In genomic region chr13:91955546-91956355, GRCh38 we compare ENCODE assay signal across 19 cellular contexts.
"Had no signal": no experiment of that assay in that cellular context is flagged by ENCODE, and none has a peak within 500 bp of the region (broad histone marks: within the 10 kb centered on the region; RNA-seq: fewer than 3 reads in every experiment).

No MANE protein-coding gene starts in this region.

- H3K27ac ChIP-seq: cardiac muscle cell, left lung, ovary, sigmoid colon, upper lobe of right lung, VCaP had no signal

- ATAC-seq: left lung, upper lobe of right lung had no signal

- H3K36me3 Mint-ChIP-seq: activated naive CD8-positive, alpha-beta T cell treated with anti-CD3 and anti-CD28 coated beads for 36 hours had no signal

- H3K9me3 ChIP-seq: ovary, sigmoid colon, upper lobe of right lung had no signal

- H3K9me3 Mint-ChIP-seq: activated naive CD8-positive, alpha-beta T cell treated with anti-CD3 and anti-CD28 coated beads for 36 hours; neural crest cell had no signal

- H3K4me3 ChIP-seq: cardiac muscle cell, left lung, ovary, sigmoid colon, upper lobe of right lung had no signal

- DNase-seq: activated CD4-positive, alpha-beta T cell treated with anti-CD3 and anti-CD28 coated beads, Interleukin-2, amount 50 U/mL, for 4 hours; activated naive CD8-positive, alpha-beta T cell treated with anti-CD3 and anti-CD28 coated beads for 36 hours; activated T-cell treated with anti-CD3 and anti-CD28 coated beads for 4 hours; amniotic stem cell; erythroblast; foreskin melanocyte; glutamatergic neuron; hippocampal formation; left lung; mammary epithelial cell; ovary; sigmoid colon; stimulated activated naive CD4-positive, alpha-beta T cell; SW 1271; T-helper 2 cell; upper lobe of right lung had no signal

- H3K27ac Mint-ChIP-seq: activated naive CD8-positive, alpha-beta T cell treated with anti-CD3 and anti-CD28 coated beads for 36 hours had no signal

- H3K27me3 ChIP-seq: cardiac muscle cell, left lung, ovary, sigmoid colon, upper lobe of right lung had no signal

- H3K4me1 Mint-ChIP-seq: activated naive CD8-positive, alpha-beta T cell treated with anti-CD3 and anti-CD28 coated beads for 36 hours; neural crest cell had no signal

- H3K4me1 ChIP-seq: left lung, sigmoid colon, upper lobe of right lung had no signal

- H3K4me3 Mint-ChIP-seq: activated naive CD8-positive, alpha-beta T cell treated with anti-CD3 and anti-CD28 coated beads for 36 hours; neural crest cell had no signal

- H3K27me3 Mint-ChIP-seq: activated naive CD8-positive, alpha-beta T cell treated with anti-CD3 and anti-CD28 coated beads for 36 hours had no signal
